ENCODE assay signal across 9 cellular contexts in the genomic region with DNA sequence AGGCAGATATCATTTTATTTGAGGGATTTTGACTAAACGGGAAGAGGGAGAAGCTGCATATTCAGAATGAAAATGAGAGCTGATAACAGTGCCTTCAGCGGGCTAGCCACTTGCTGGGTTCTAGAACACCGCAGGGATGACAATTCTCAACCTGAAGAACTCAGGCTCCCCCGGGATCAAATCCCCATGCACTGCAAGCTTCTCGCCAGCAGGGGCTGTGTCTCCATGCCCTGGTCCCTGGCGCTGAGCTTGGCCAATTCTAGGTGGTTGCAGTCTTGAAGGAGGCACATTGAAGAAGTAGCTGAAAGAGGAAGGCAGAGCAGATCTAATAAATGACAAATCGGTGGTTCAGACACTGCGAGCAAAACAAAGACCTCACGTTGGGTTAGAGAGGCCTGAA.
DNase-seq lines count a peak whose midpoint lies in the region; ATAC-seq, FAIRE-seq and TF ChIP-seq lines count a peak whose summit lies in the region.
"Had no signal": no experiment of that assay in that cellular context is flagged by ENCODE, and none has a peak within 500 bp of the region (broad histone marks: within the 10 kb centered on the region; RNA-seq: fewer than 3 reads in every experiment).

No MANE protein-coding gene starts in this region.

- no peak for FAIRE-seq in H54 (lab: Jason Lieb, UNC)

- peak; percentile 20 for DNase-seq in COLO829 (ENCODE audit: low spot score)
- DNase-seq in H54 (ENCODE audit: insufficient read length, low spot score), result peak; percentile 53
- peak; percentile 20 for DNase-seq in RPMI8226
- DNase-seq in left kidney (ENCODE audit: low read depth, low spot score), result peak; percentile 43
- DNase-seq in left lobe of liver (ENCODE audit: low spot score), result no peak
- DNase-seq: GOT3 had no signal

- no peak for TF ChIP-seq POLR2A in H54 (IDR thresholded peaks at IDR 0.05; ENCODE audit: low read depth, low read length)

- ATAC-seq in GM21528 (IDR thresholded peaks at IDR 0.05; ENCODE audit: low FRiP score, unreplicated experiment), result no peak
- ATAC-seq in left lobe of liver, result no peak
- ATAC-seq in GM19452 (IDR thresholded peaks at IDR 0.05; ENCODE audit: unreplicated experiment), result no peak
- no peak for ATAC-seq in HG03175 (IDR thresholded peaks at IDR 0.05; ENCODE audit: unreplicated experiment)
